Comparison of ENCODE assay signal across 1 cellular context in genomic region chr9:114218264-114219120, GRCh38.
TF ChIP-seq lines count a peak whose summit lies in the region.

No MANE protein-coding gene starts in this region.

TF ChIP-seq in HepG2, 621 proteins besides CTCF, POLR2A, EP300 and RAD21 (continued from another document):
- no peak for TF ChIP-seq ZNF142 (CRISPR knock-in tag; IDR thresholded peaks at IDR 0.05)
- TF ChIP-seq ZNF629 (CRISPR knock-in tag; conservative IDR thresholded peaks at IDR 0.05): peak; percentile 97
- peak; percentile 83 for TF ChIP-seq RBM22 (optimal IDR thresholded peaks at IDR 0.05; ENCODE audit: low read length)
- 0 out of 2 replicates have a peak, but pooled peaks have one; percentile 24 for TF ChIP-seq ADNP (CRISPR knock-in tag; IDR thresholded peaks at IDR 0.05)
